13 cellular contexts compared by ENCODE assay signal in genomic region chr9:77827104-77827784, GRCh38.
DNase-seq lines count a peak whose midpoint lies in the region; ATAC-seq and TF ChIP-seq lines count a peak whose summit lies in the region.
"Had no signal": no experiment of that assay in that cellular context is flagged by ENCODE, and none has a peak within 500 bp of the region (broad histone marks: within the 10 kb centered on the region; RNA-seq: fewer than 3 reads in every experiment).

No MANE protein-coding gene starts in this region.

- H3K27me3 ChIP-seq in stomach: no peaks in the 10 kb centered on the region
- no peaks in the 10 kb centered on the region for H3K27me3 ChIP-seq in vagina
- H3K27me3 ChIP-seq: neural progenitor cell had no signal

- no peaks in the 10 kb centered on the region for H3K36me3 ChIP-seq in stomach
- no peaks in the 10 kb centered on the region for H3K36me3 ChIP-seq in vagina
- H3K36me3 ChIP-seq: neural progenitor cell had no signal

- H3K4me1 ChIP-seq in stomach: peaks cover 0 to 50% (median 24%) of the 10 kb centered on the region in 4 donors
- peaks cover 14% of the 10 kb centered on the region for H3K4me1 ChIP-seq in vagina

- H3K9me3 ChIP-seq in stomach (no peaks in the 10 kb centered on the region), vagina (no peaks in the 10 kb centered on the region)

- no peak for TF ChIP-seq EP300 in stomach (IDR thresholded peaks at IDR 0.05)

- ATAC-seq in GM21390 (IDR thresholded peaks at IDR 0.05; ENCODE audit: unreplicated experiment): peak; percentile 84
- peak; percentile 79 for ATAC-seq in left colon

- H3K27ac ChIP-seq in stomach: no peak overlapping the region
- H3K27ac ChIP-seq in vagina: no peak overlapping the region
- H3K27ac ChIP-seq: coronary artery, neural progenitor cell, PC-9 had no signal

- TF ChIP-seq POLR2A in stomach (IDR thresholded peaks at IDR 0.05) (no peak), vagina (IDR thresholded peaks at IDR 0.05) (no peak)

- WGBS in stomach, 5 donors: 61 to 70% (median 67%) methylated on average over 6 of the region's 6 CpGs

- no peak for TF ChIP-seq CTCF in stomach (IDR thresholded peaks at IDR 0.05)
- no peak for TF ChIP-seq CTCF in vagina (IDR thresholded peaks at IDR 0.05)

- DNase-seq in EH (ENCODE audit: low read depth): peak; percentile 35
- peak; percentile 81 for DNase-seq in MV-4-11 (lab: John Stamatoyannopoulos, UW)
- DNase-seq in left colon: no peak
- DNase-seq in NCI-H82 treated with DMSO at 0.1 percent for 48 hours (lab: John Stamatoyannopoulos, UW; ENCODE audit: unreplicated experiment): no peak
- DNase-seq in GOT3 (lab: John Stamatoyannopoulos, UW): no peak
- no peak for DNase-seq in stomach
- DNase-seq in vagina (ENCODE audit: extremely low spot score in 2 of 2): no peak
- DNase-seq: H9, head of caudate nucleus, PC-9 had no signal

- no peak overlapping the region for H3K4me3 ChIP-seq in stomach
- no peak overlapping the region for H3K4me3 ChIP-seq in vagina
- H3K4me3 ChIP-seq: coronary artery, neural progenitor cell, PC-9 had no signal

- intact Hi-C loops in left colon (cut with DNase I, micrococcal nuclease): no loop called here
- intact Hi-C loops in stomach (cut with DNase I; ENCODE audit: low total_unique reads): no loop called here
- intact Hi-C loops in vagina (cut with DNase I): loop anchor here (10.0 kb wide), 1 partner anchor 208 kb away; the partner anchor contains the start of gene GNAQ

Comparison
In these comparisons a context has a peak if more than half of its experiments do, and no peak if none do; other contexts are left out.
1. DNase-seq: peak in EH (single experiment) and MV-4-11 (single experiment); none in left colon (0 of 2), NCI-H82 treated with DMSO at 0.1 percent for 48 hours (single experiment), GOT3 (single experiment), stomach (single experiment) and vagina (0 of 2).